Comparison of ENCODE assay signal across 16 cellular contexts in the genomic region with DNA sequence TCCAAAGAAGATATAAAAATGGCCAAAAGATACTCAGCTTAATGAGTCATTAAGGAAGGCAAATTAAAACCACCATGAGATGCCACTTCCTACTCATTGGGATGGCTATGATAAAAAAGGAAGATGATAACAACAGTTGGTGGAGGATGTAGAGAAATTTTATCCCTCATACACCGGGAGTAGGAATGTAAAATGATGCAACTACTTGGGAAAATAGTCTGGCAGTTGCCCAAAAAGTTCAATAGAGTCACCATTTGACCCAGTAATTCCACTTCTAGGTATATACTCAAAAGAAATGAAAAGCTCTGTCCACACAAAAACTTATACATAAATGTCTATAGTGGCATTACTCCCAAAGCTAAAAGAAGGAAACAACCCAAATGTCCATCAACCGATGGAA. TPM values are rescaled to one million over a fixed set of nuclear protein-coding genes. Genes with fewer than 3 reads are reported as not detected.
DNase-seq lines count a peak whose midpoint lies in the region; ATAC-seq and TF ChIP-seq lines count a peak whose summit lies in the region.
"Had no signal": no experiment of that assay in that cellular context is flagged by ENCODE, and none has a peak within 500 bp of the region (broad histone marks: within the 10 kb centered on the region; RNA-seq: fewer than 3 reads in every experiment).

No MANE protein-coding gene starts in this region.

- H3K27ac Mint-ChIP-seq in activated T-cell treated with anti-CD3 and anti-CD28 coated beads, Interleukin-2, amount 50 U/mL, for 72 hours: no peak overlapping the region

- peak; percentile 15 for DNase-seq in AG10803 (ENCODE audit: low read depth)
- peak; percentile 27 for DNase-seq in IMR-90
- peak; percentile 9 for DNase-seq in astrocyte of the spinal cord (ENCODE audit: low read depth, low spot score)
- peak; percentile 4 for DNase-seq in fibroblast of villous mesenchyme (ENCODE audit: low read depth)
- no peak for DNase-seq in UCSD-AML1 (lab: John Stamatoyannopoulos, UW; ENCODE audit: unreplicated experiment)
- DNase-seq in activated T-cell treated with anti-CD3 and anti-CD28 coated beads, Interleukin-2, amount 50 U/mL, for 72 hours: no peak
- DNase-seq in KBM-7: no peak
- DNase-seq: NCI-H1417 treated with DMSO at 0.1 percent for 48 hours, NCI-H1930, NCI-H2171, NCI-H774, PC-3 had no signal

- H2AFZ ChIP-seq in IMR-90 (replicated peaks; ENCODE audit: low read length, poor library complexity): no peak overlapping the region

- no peak for ATAC-seq in IMR-90 (ENCODE audit: low read depth)
- ATAC-seq in activated T-cell treated with anti-CD3 and anti-CD28 coated beads, Interleukin-2, amount 50 U/mL, for 72 hours (replicated peaks in 1 of 2): no peak
- ATAC-seq: PC-3 had no signal

- no peak overlapping the region for H2AK5ac ChIP-seq in IMR-90 (ENCODE audit: low read depth, low read length)

- no peak overlapping the region for H4K8ac ChIP-seq in IMR-90 (ENCODE audit: low read depth in 2 of 2, low read length in 2 of 2)

- BruUV-seq in IMR-90 (replicated peaks; lab: Mats Ljungman, UMichigan): no TSS peak

- H2BK120ac ChIP-seq in IMR-90 (ENCODE audit: low read depth, low read length): no peak overlapping the region

- H3K79me1 ChIP-seq in IMR-90 (ENCODE audit: low read depth in 1 of 2, low read length in 2 of 2): no peaks in the 10 kb centered on the region

- H3K9me1 ChIP-seq in IMR-90 (ENCODE audit: insufficient read depth, low read length): no peaks in the 10 kb centered on the region

- no peaks in the 10 kb centered on the region for H3K36me3 ChIP-seq in IMR-90 (ENCODE audit: control insufficient read depth, insufficient read depth, low read length)
- H3K36me3 ChIP-seq: SJSA1 had no signal

- intact Hi-C loops in IMR-90 (cut with micrococcal nuclease): no loop called here

- H2BK20ac ChIP-seq in IMR-90 (ENCODE audit: low read depth, low read length): no peak overlapping the region

- H2BK15ac ChIP-seq in IMR-90 (ENCODE audit: low read depth, low read length): no peak overlapping the region

- H3K27ac ChIP-seq in IMR-90 (ENCODE audit: insufficient read depth, low read length): no peak overlapping the region
- H3K27ac ChIP-seq: C4-2B, SJSA1 had no signal

- in situ Hi-C loops in IMR-90 (cut with MboI; ENCODE audit: low sequenced_read_pairs) (no loop called here), astrocyte of the spinal cord (cut with HindIII; ENCODE audit: low sequenced_read_pairs) (no loop called here), KBM-7 (cut with MboI; ENCODE audit: low pct_unique_long_range_greater_than_20kb, low sequenced_read_pairs) (no loop called here)

- H3K4me3 ChIP-seq in AG10803 (ENCODE audit: low read length): no peak overlapping the region
- H3K4me3 ChIP-seq in IMR-90 (ENCODE audit: insufficient read depth, low read depth, low read length): no peak overlapping the region
- no peak overlapping the region for H3K4me3 ChIP-seq in astrocyte of the spinal cord (ENCODE audit: low read depth, low read length)
- H3K4me3 ChIP-seq in fibroblast of villous mesenchyme (ENCODE audit: low read depth, low read length): no peak overlapping the region
- H3K4me3 ChIP-seq: SJSA1 had no signal

- WGBS in IMR-90 (ENCODE audit: extremely low coverage in 2 of 2, insufficient read length in 1 of 2), 2 experiments: no CpG with 5 or more reads among the region's 2 CpGs

- H4K5ac ChIP-seq in IMR-90 (ENCODE audit: low read depth, low read length): no peak overlapping the region

- H4K91ac ChIP-seq in IMR-90 (ENCODE audit: insufficient read depth, low read depth, low read length): no peak overlapping the region

- no peak overlapping the region for H3K18ac ChIP-seq in IMR-90 (ENCODE audit: low read depth, low read length)

- no peaks in the 10 kb centered on the region for H3K36me3 Mint-ChIP-seq in activated T-cell treated with anti-CD3 and anti-CD28 coated beads, Interleukin-2, amount 50 U/mL, for 72 hours (ENCODE audit: insufficient read depth in 2 of 2)

- dilution Hi-C loops in IMR-90 (cut with HindIII; ENCODE audit: low sequenced_read_pairs, unreplicated experiment): no loop called here

- no peak overlapping the region for H3K9ac ChIP-seq in IMR-90 (ENCODE audit: low read depth, low read length)

- POLR2A ChIA-PET in IMR-90 (lab: Charles Lee; ENCODE audit: unreplicated experiment): no interaction called here

- H3K56ac ChIP-seq in IMR-90 (ENCODE audit: extremely low read depth, insufficient read depth, low read length): no peak overlapping the region

- H4K20me1 ChIP-seq in IMR-90 (ENCODE audit: insufficient read depth, low read length): no peaks in the 10 kb centered on the region

- H3K9me3 Mint-ChIP-seq in activated T-cell treated with anti-CD3 and anti-CD28 coated beads, Interleukin-2, amount 50 U/mL, for 72 hours: peaks cover 0 to 2% of the 10 kb centered on the region in 2 donors

- no peak overlapping the region for H2AK9ac ChIP-seq in IMR-90 (replicated peaks; ENCODE audit: low read depth, low read length, poor library complexity)

- TF ChIP-seq CTCF in AG10803 (conservative IDR thresholded peaks at IDR 0.05; ENCODE audit: low read length): no peak
- TF ChIP-seq CTCF in IMR-90 (conservative IDR thresholded peaks at IDR 0.05; ENCODE audit: low read depth, low read length): no peak
- no peak for TF ChIP-seq CTCF in astrocyte of the spinal cord (IDR thresholded peaks at IDR 0.05; ENCODE audit: low read depth, low read length)
- no peak for TF ChIP-seq CTCF in fibroblast of villous mesenchyme (IDR thresholded peaks at IDR 0.05; ENCODE audit: insufficient read depth, low read depth, low read length)

- no peak overlapping the region for H3K14ac ChIP-seq in IMR-90 (replicated peaks; ENCODE audit: low read depth, low read length)

- H3K9me3 ChIP-seq in IMR-90 (ENCODE audit: control insufficient read depth, insufficient read depth, low read length): no peaks in the 10 kb centered on the region
- H3K9me3 ChIP-seq: SJSA1 had no signal

- H3K27me3 ChIP-seq in IMR-90 (ENCODE audit: control insufficient read depth, insufficient read depth, low read length): peaks cover 5% of the 10 kb centered on the region
- H3K27me3 ChIP-seq: SJSA1 had no signal

- no peak overlapping the region for H3K23ac ChIP-seq in IMR-90 (ENCODE audit: low read depth, low read length)

- no peaks in the 10 kb centered on the region for H3K4me1 ChIP-seq in IMR-90 (ENCODE audit: control insufficient read depth, insufficient read depth, low read length)
- H3K4me1 ChIP-seq: SJSA1 had no signal

- no peak overlapping the region for H2BK5ac ChIP-seq in IMR-90 (ENCODE audit: low read depth, low read length, poor library complexity, severe bottlenecking)

- no peak overlapping the region for H3K4me3 Mint-ChIP-seq in activated T-cell treated with anti-CD3 and anti-CD28 coated beads, Interleukin-2, amount 50 U/mL, for 72 hours

- no peak for TF ChIP-seq RAD21 in IMR-90 (IDR thresholded peaks at IDR 0.05; ENCODE audit: low read length)

- H3K4me2 ChIP-seq in IMR-90 (ENCODE audit: low read depth, low read length): no peak overlapping the region

- no peaks in the 10 kb centered on the region for H3K4me1 Mint-ChIP-seq in activated T-cell treated with anti-CD3 and anti-CD28 coated beads, Interleukin-2, amount 50 U/mL, for 72 hours (ENCODE audit: low read depth)

- CTCF ChIA-PET in IMR-90 (lab: Yijun Ruan, JAX): no interaction called here

- H3K27me3 Mint-ChIP-seq in activated T-cell treated with anti-CD3 and anti-CD28 coated beads, Interleukin-2, amount 50 U/mL, for 72 hours (ENCODE audit: low read depth): peaks cover 8% of the 10 kb centered on the region

- TF ChIP-seq POLR2A in IMR-90 (IDR thresholded peaks at IDR 0.05; ENCODE audit: low read depth, low read length): no peak

- H3K4ac ChIP-seq in IMR-90 (ENCODE audit: low read depth, low read length): no peak overlapping the region

TF ChIP-seq in IMR-90, 13 proteins besides CTCF, POLR2A, EP300 and RAD21:
- TF ChIP-seq, protein P1, sequence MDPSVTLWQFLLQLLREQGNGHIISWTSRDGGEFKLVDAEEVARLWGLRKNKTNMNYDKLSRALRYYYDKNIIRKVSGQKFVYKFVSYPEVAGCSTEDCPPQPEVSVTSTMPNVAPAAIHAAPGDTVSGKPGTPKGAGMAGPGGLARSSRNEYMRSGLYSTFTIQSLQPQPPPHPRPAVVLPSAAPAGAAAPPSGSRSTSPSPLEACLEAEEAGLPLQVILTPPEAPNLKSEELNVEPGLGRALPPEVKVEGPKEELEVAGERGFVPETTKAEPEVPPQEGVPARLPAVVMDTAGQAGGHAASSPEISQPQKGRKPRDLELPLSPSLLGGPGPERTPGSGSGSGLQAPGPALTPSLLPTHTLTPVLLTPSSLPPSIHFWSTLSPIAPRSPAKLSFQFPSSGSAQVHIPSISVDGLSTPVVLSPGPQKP (IDR thresholded peaks at IDR 0.05; ENCODE audit: borderline replicate concordance, low read depth, low read length): no peak
- peak; percentile 40; the same call in 1 of the 2 replicates for TF ChIP-seq CEBPB (IDR thresholded peaks at IDR 0.05; ENCODE audit: low read depth, low read length)

RNA-seq across cellular contexts. Expression of a gene that starts 10.1 kb away (rescaled TPM):
- total RNA-seq in IMR-90 (2012; rRNA removed) (not detected in 2 replicates), fibroblast of villous mesenchyme (not detected in 2 replicates)
- polyA plus RNA-seq in IMR-90 (2012; rRNA removed): 0.09 TPM in 1 of 2 replicates, not detected in the other
- 0.02 TPM in 1 of 2 replicates, not detected in the other for polyA plus RNA-seq in IMR-90 (2012; cell fraction: cytosol; rRNA removed)
- 0.01 and 0.09 TPM in 2 replicates for polyA plus RNA-seq in IMR-90 (2012; cell fraction: nucleus; rRNA removed; ENCODE audit: low replicate concordance)
- total RNA-seq in activated T-cell treated with anti-CD3 and anti-CD28 coated beads, Interleukin-2, amount 50 U/mL, for 72 hours: not detected
- total RNA-seq: NCI-H460, PC-3, SJSA1 had no signal

RNA-seq across cellular contexts. Expression of a gene that starts 38.9 kb away (rescaled TPM):
- not detected in 2 replicates for total RNA-seq in IMR-90 (2012; rRNA removed)
- not detected in 2 replicates for polyA plus RNA-seq in IMR-90 (2012; rRNA removed)
- not detected in 2 replicates for polyA plus RNA-seq in IMR-90 (2012; cell fraction: cytosol; rRNA removed)
- not detected in 2 replicates for polyA plus RNA-seq in IMR-90 (2012; cell fraction: nucleus; rRNA removed; ENCODE audit: low replicate concordance)
- total RNA-seq in fibroblast of villous mesenchyme: not detected in 2 replicates
- not detected for total RNA-seq in activated T-cell treated with anti-CD3 and anti-CD28 coated beads, Interleukin-2, amount 50 U/mL, for 72 hours
- total RNA-seq: Daoy, NCI-H460, PC-3, SJSA1 had no signal

Comparison
In these comparisons a context has a peak if more than half of its experiments do, and no peak if none do; other contexts are left out.
1. DNase-seq: peak in AG10803 (single experiment), IMR-90 (single experiment), astrocyte of the spinal cord (single experiment) and fibroblast of villous mesenchyme (single experiment); none in UCSD-AML1 (single experiment), activated T-cell treated with anti-CD3 and anti-CD28 coated beads, Interleukin-2, amount 50 U/mL, for 72 hours (0 of 2) and KBM-7 (single experiment).